In the genomic region with DNA sequence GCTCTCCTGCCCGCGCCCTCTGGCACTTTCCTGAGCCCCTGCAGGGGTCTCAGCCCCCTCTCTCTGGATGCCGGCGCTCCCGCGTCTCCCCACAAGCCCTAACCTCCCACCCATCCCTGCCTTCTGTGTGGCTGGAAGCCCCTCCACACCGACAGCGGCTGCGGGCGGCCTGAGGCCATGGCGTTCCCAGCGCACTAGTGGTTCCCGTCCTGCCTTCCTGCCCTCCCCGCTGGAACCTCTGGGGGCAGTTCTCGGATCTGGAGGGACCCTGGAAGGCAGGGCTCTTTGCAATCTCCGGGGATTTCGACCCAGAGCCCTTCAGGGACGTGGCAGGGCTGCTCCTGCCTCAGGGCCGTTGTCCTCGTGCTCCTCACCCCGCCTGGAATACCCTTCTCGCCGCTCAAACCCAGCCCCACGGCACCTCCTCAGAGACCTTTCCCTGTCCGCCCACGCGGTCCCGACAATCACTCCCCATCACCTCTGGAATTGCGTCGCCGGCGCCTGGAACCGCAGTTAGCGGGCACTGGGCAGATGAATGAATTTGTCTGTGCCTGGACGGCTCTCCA, we compare ENCODE assay signal across 9 cellular contexts. TPM values are rescaled to one million over a fixed set of nuclear protein-coding genes. Genes with fewer than 3 reads are reported as not detected.
A peak's percentile ranks its signal among the peaks of the same experiment; 100 is the strongest.
DNase-seq lines count a peak whose midpoint lies in the region; ATAC-seq and TF ChIP-seq lines count a peak whose summit lies in the region.
"Had no signal": no experiment of that assay in that cellular context is flagged by ENCODE, and none has a peak within 500 bp of the region (broad histone marks: within the 10 kb centered on the region; RNA-seq: fewer than 3 reads in every experiment).

No MANE protein-coding gene starts in this region.

- POLR2A ChIA-PET in RWPE1 (lab: Yijun Ruan, JAX; ENCODE audit: low non-redundant PET): no interaction called here

- H3K27me3 ChIP-seq in suprapubic skin (peaks cover 98% of the 10 kb centered on the region), upper lobe of right lung (peaks cover 89% of the 10 kb centered on the region)

- ATAC-seq in GM18861 (IDR thresholded peaks at IDR 0.05; ENCODE audit: unreplicated experiment): no peak
- ATAC-seq in upper lobe of right lung: no peak
- ATAC-seq: Right ventricle myocardium inferior had no signal

- no peak for TF ChIP-seq EP300 in suprapubic skin (IDR thresholded peaks at IDR 0.05)

- CTCF ChIA-PET in activated naive CD4-positive, alpha-beta T cell treated with anti-CD3 and anti-CD28 coated beads, Interleukin-2, amount 10 ng/mL, durations not matched to agents 7 days and 5 days (lab: Charles Lee): interaction anchor here (0.7 to 5.6 kb wide), 11 partner anchors 9 to 177 kb away, joined by 3 to 78 read pairs (median 7); no protein-coding TSS in a partner anchor
- CTCF ChIA-PET in RWPE1 (lab: Yijun Ruan, JAX): interaction anchor here (0.5 to 6.8 kb wide), 15 partner anchors 9 to 382 kb away, joined by 3 to 85 read pairs (median 4); no protein-coding TSS in a partner anchor

- peak overlapping the region; percentile 41 for H3K4me3 Mint-ChIP-seq in activated naive CD4-positive, alpha-beta T cell treated with anti-CD3 and anti-CD28 coated beads, Interleukin-2, amount 10 ng/mL, durations not matched to agents 7 days and 5 days

- no peak for DNase-seq in activated naive CD4-positive, alpha-beta T cell treated with anti-CD3 and anti-CD28 coated beads, Interleukin-2, amount 10 ng/mL, durations not matched to agents 7 days and 5 days
- no peak for DNase-seq in activated naive CD4-positive, alpha-beta T cell (lab: John Stamatoyannopoulos, UW)
- DNase-seq in RWPE1 (ENCODE audit: low spot score) (no peak), epithelial cell of proximal tubule (ENCODE audit: low read depth) (no peak), suprapubic skin (ENCODE audit: low spot score in 2 of 2) (peak in 1 of 2 donors; percentile 56), upper lobe of right lung (no peak)
- DNase-seq in stimulated activated CD4-positive, alpha-beta T cell treated with anti-CD3 and anti-CD28 coated beads, Interleukin-4, amount 100 ng/mL, for 24 hours: no peak

- H3K27ac ChIP-seq in RWPE1 (peak overlapping the region; percentile 88), suprapubic skin (no peak overlapping the region), upper lobe of right lung (no peak overlapping the region)

- TF ChIP-seq CTCF in RWPE1 (conservative IDR thresholded peaks at IDR 0.05; ENCODE audit: low read depth): no peak
- no peak for TF ChIP-seq CTCF in epithelial cell of proximal tubule (conservative IDR thresholded peaks at IDR 0.05; ENCODE audit: low read depth, low read length)
- no peak for TF ChIP-seq CTCF in suprapubic skin (IDR thresholded peaks at IDR 0.05)
- no peak for TF ChIP-seq CTCF in upper lobe of right lung (IDR thresholded peaks at IDR 0.05)

- no peaks in the 10 kb centered on the region for H3K9me3 ChIP-seq in suprapubic skin
- H3K9me3 ChIP-seq in upper lobe of right lung: no peaks in the 10 kb centered on the region

- H3K4me1 Mint-ChIP-seq in activated naive CD4-positive, alpha-beta T cell treated with anti-CD3 and anti-CD28 coated beads, Interleukin-2, amount 10 ng/mL, durations not matched to agents 7 days and 5 days: peaks cover 24% of the 10 kb centered on the region

- no peaks in the 10 kb centered on the region for H3K9me3 Mint-ChIP-seq in activated naive CD4-positive, alpha-beta T cell treated with anti-CD3 and anti-CD28 coated beads, Interleukin-2, amount 10 ng/mL, durations not matched to agents 7 days and 5 days

- H3K27ac Mint-ChIP-seq in activated naive CD4-positive, alpha-beta T cell treated with anti-CD3 and anti-CD28 coated beads, Interleukin-2, amount 10 ng/mL, durations not matched to agents 7 days and 5 days: no peak overlapping the region

- intact Hi-C loops in upper lobe of right lung (cut with DNase I): no loop called here

- H3K4me1 ChIP-seq in suprapubic skin (peaks cover 87% of the 10 kb centered on the region), upper lobe of right lung (peaks cover 33% of the 10 kb centered on the region)

- peak overlapping the region; percentile 21 for H3K4me3 ChIP-seq in epithelial cell of proximal tubule (ENCODE audit: low read depth, low read length)
- H3K4me3 ChIP-seq in suprapubic skin: peak overlapping the region; percentile 48
- no peak overlapping the region for H3K4me3 ChIP-seq in upper lobe of right lung

- no peaks in the 10 kb centered on the region for H3K36me3 Mint-ChIP-seq in activated naive CD4-positive, alpha-beta T cell treated with anti-CD3 and anti-CD28 coated beads, Interleukin-2, amount 10 ng/mL, durations not matched to agents 7 days and 5 days

- peaks cover 97% of the 10 kb centered on the region for H3K27me3 Mint-ChIP-seq in activated naive CD4-positive, alpha-beta T cell treated with anti-CD3 and anti-CD28 coated beads, Interleukin-2, amount 10 ng/mL, durations not matched to agents 7 days and 5 days

- 8% methylated on average over 32 of the region's 35 CpGs for WGBS in suprapubic skin

- H3K36me3 ChIP-seq in suprapubic skin (no peaks in the 10 kb centered on the region), upper lobe of right lung (no peaks in the 10 kb centered on the region)

- TF ChIP-seq POLR2A in suprapubic skin (IDR thresholded peaks at IDR 0.05): no peak

RNA-seq across cellular contexts. Expression of a gene that starts 0.5 kb away (rescaled TPM):
- total RNA-seq in epithelial cell of proximal tubule (not detected in 2 replicates), suprapubic skin (10 to 100 TPM; 37.6 to 54.4 (median 48.8) TPM), upper lobe of right lung (4.3 TPM)

RNA-seq across cellular contexts. Expression of a gene that starts 4.4 kb away (rescaled TPM):
- total RNA-seq in epithelial cell of proximal tubule (3.0 and 6.2 TPM in 2 replicates), suprapubic skin (10 to 100 TPM; 18.2 to 36.4 (median 24.9) TPM), upper lobe of right lung (5.7 TPM)
- total RNA-seq: Right ventricle myocardium inferior had no signal

RNA-seq across cellular contexts. Expression of a gene that starts 30.5 kb away (rescaled TPM):
- 80.3 and 82.0 TPM in 2 replicates for total RNA-seq in epithelial cell of proximal tubule
- 10 to 100 TPM in 3 of 4 donors, 1 to 10 TPM in 1; 8.4 to 40.5 (median 26.7) TPM for total RNA-seq in suprapubic skin
- 22.8 TPM for total RNA-seq in upper lobe of right lung

RNA-seq across cellular contexts. Expression of a gene that starts 41.9 kb away (rescaled TPM):
- total RNA-seq in epithelial cell of proximal tubule (9.6 and 30.4 TPM in 2 replicates), suprapubic skin (100 to 1,000 TPM in 2 of 4 donors, 10 to 100 TPM in 2; 66.8 to 411 (median 99.5) TPM), upper lobe of right lung (10.0 TPM)
